ENCODE assay signal across 12 cellular contexts in the genomic region with DNA sequence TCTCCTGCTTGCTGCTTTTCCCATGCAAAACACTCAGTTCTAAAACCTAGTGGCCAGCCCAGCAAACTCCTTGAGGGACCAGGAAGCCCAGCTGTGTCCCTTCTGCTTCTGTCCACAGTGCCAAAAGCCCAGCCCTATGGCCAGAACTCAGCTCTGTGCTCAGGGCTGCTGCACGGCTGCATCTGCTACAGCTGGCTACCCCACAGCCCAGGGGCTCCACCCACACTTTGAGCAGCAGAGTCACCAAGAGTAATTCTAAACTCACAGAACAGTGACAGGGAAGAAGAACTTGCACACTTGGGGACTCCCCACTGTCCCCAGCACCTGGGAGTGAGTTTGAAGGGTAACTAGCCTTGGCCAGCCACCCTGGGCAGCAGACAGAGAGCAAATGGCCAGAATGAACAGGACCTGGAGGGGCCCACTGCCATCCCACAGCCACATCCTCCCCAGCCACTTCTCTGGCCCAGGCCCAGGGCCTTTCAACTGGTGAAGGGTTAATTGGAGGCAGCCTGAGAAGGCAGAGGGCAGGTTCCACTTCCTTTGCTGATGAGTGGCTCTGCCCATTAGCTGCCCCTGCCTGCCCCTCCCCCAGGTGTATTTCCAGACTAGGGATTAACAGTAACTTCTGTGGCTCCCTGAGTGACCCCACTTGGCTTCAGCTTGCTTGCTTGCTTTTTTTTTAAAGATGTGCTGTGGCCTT.
DNase-seq lines count a peak whose midpoint lies in the region; ATAC-seq lines count a peak whose summit lies in the region.
"Had no signal": no experiment of that assay in that cellular context is flagged by ENCODE, and none has a peak within 500 bp of the region (broad histone marks: within the 10 kb centered on the region; RNA-seq: fewer than 3 reads in every experiment).

No MANE protein-coding gene starts in this region.

- H3K4me3 ChIP-seq in BLaER1, result no peak overlapping the region
- H3K4me3 ChIP-seq in mucosa of stomach (ENCODE audit: low read length), result no peak overlapping the region

- peak; percentile 64 for DNase-seq in amniotic epithelial cell (ENCODE audit: low read depth)
- no peak for DNase-seq in NCI-H1694 treated with DMSO at 0.1 percent for 48 hours (lab: John Stamatoyannopoulos, UW)
- DNase-seq: activated CD4-positive, alpha-beta T cell treated with anti-CD3 and anti-CD28 coated beads for 36 hours; islet precursor cell; NCI-H187 had no signal

- H3K9ac ChIP-seq in BLaER1, result no peak overlapping the region
- H3K9ac ChIP-seq in mucosa of stomach (ENCODE audit: low read length), result peak overlapping the region; percentile 32

- H3K4me2 ChIP-seq in BLaER1, result peak overlapping the region; percentile 12; the same call in 1 of the 2 replicates

- ATAC-seq in HG02588 (IDR thresholded peaks at IDR 0.05; ENCODE audit: unreplicated experiment), result peak; percentile 63
- no peak for ATAC-seq in GM18873 (IDR thresholded peaks at IDR 0.05; ENCODE audit: low FRiP score, unreplicated experiment)
- ATAC-seq in GM21717 (IDR thresholded peaks at IDR 0.05; ENCODE audit: unreplicated experiment), result no peak
- no peak for ATAC-seq in GM19452 (IDR thresholded peaks at IDR 0.05; ENCODE audit: unreplicated experiment)

- H3K4me1 ChIP-seq in BLaER1, result peaks cover 63% of the 10 kb centered on the region
- H3K4me1 ChIP-seq in mucosa of stomach (ENCODE audit: control insufficient read depth, insufficient read depth, low read length), result peaks cover 46% of the 10 kb centered on the region

- no peaks in the 10 kb centered on the region for H4K20me1 ChIP-seq in BLaER1

- peak overlapping the region; percentile 23; the same call in 1 of the 2 replicates for H3K27ac ChIP-seq in BLaER1
- H3K27ac ChIP-seq: C4-2B had no signal

- H3K9me3 ChIP-seq in BLaER1, result no peaks in the 10 kb centered on the region
- no peaks in the 10 kb centered on the region for H3K9me3 ChIP-seq in mucosa of stomach (ENCODE audit: control insufficient read depth, low read length)

- H3K36me3 ChIP-seq in BLaER1 (peaks cover 76% of the 10 kb centered on the region), mucosa of stomach (ENCODE audit: control insufficient read depth, insufficient read depth, low read length) (peaks cover 14% of the 10 kb centered on the region)

- H3K27me3 ChIP-seq in BLaER1, result no peaks in the 10 kb centered on the region
- H3K27me3 ChIP-seq in mucosa of stomach (ENCODE audit: control insufficient read depth, insufficient read depth, low read length), result no peaks in the 10 kb centered on the region
